Comparison of ENCODE assay signal across 8 cellular contexts in the genomic region with DNA sequence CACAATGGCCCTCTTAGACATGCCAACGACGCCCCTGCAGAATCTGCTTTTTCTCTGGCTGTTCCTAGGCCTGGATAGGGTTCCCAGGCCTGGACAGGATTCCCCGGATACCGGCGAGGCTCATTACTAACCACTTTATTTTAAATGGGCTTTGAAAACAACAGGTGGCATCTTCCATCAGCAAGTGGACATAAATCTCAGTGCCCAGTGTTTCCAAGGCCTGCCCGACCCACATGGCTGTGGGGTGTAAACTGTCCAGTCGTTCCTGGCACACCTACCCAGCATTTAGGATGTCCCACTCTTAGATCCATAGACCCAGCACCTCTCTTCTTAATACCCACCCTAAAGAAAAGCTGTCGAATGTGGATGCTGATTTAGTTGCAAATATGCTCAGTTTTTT. TPM values are rescaled to one million over a fixed set of nuclear protein-coding genes. Genes with fewer than 3 reads are reported as not detected.
DNase-seq lines count a peak whose midpoint lies in the region; ATAC-seq and TF ChIP-seq lines count a peak whose summit lies in the region.

No MANE protein-coding gene starts in this region.

- H3K9me3 Mint-ChIP-seq in activated CD4-positive, alpha-beta T cell treated with anti-CD3 and anti-CD28 coated beads, Interleukin-2, amount 10 ng/mL, durations not matched to agents 24 days and 14 days, result no peaks in the 10 kb centered on the region
- no peaks in the 10 kb centered on the region for H3K9me3 Mint-ChIP-seq in stimulated activated naive B cell treated with anti-CD40 and anti-IgM and Interleukin-4, amounts not matched to agents 10 μg/mL and 1 μg/mL and 100 μg/mL, for 72 hours

- H3K4me3 ChIP-seq in adrenal gland (peak overlapping the region in 2 of 4 donors; percentile 48 to 52), tibial nerve (peak overlapping the region; percentile 47 to 65 (median 61))

- peak overlapping the region in 3 of 5 donors; percentile 84 to 88 (median 87) for H3K27ac ChIP-seq in adrenal gland
- H3K27ac ChIP-seq in tibial nerve, result peak overlapping the region in 3 of 4 donors; percentile 84 to 85 (median 84)

- H3K4me1 Mint-ChIP-seq in activated CD4-positive, alpha-beta T cell treated with anti-CD3 and anti-CD28 coated beads, Interleukin-2, amount 10 ng/mL, durations not matched to agents 24 days and 14 days, result peaks cover 9% of the 10 kb centered on the region
- peaks cover 10% of the 10 kb centered on the region in 2 donors for H3K4me1 Mint-ChIP-seq in stimulated activated naive B cell treated with anti-CD40 and anti-IgM and Interleukin-4, amounts not matched to agents 10 μg/mL and 1 μg/mL and 100 μg/mL, for 72 hours

- H3K36me3 ChIP-seq in adrenal gland (replicated peaks in 1 of 2) (no peaks in the 10 kb centered on the region), tibial nerve (no peaks in the 10 kb centered on the region)

- TF ChIP-seq EP300 in tibial nerve (IDR thresholded peaks at IDR 0.05), result no peak

- peaks cover 16 to 44% of the 10 kb centered on the region in 2 donors for H3K4me1 ChIP-seq in adrenal gland (replicated peaks in 1 of 2)
- peaks cover 0 to 31% (median 3%) of the 10 kb centered on the region in 4 donors for H3K4me1 ChIP-seq in tibial nerve

- no peaks in the 10 kb centered on the region for H3K36me3 Mint-ChIP-seq in activated CD4-positive, alpha-beta T cell treated with anti-CD3 and anti-CD28 coated beads, Interleukin-2, amount 10 ng/mL, durations not matched to agents 24 days and 14 days (ENCODE audit: low read depth)
- H3K36me3 Mint-ChIP-seq in stimulated activated naive B cell treated with anti-CD40 and anti-IgM and Interleukin-4, amounts not matched to agents 10 μg/mL and 1 μg/mL and 100 μg/mL, for 72 hours, result peaks cover 4 to 5% of the 10 kb centered on the region in 2 donors

- H3K27me3 ChIP-seq in adrenal gland (no peaks in the 10 kb centered on the region), tibial nerve (no peaks in the 10 kb centered on the region)

- DNase-seq in activated CD4-positive, alpha-beta T cell treated with anti-CD3 and anti-CD28 coated beads, Interleukin-2, amount 10 ng/mL, durations not matched to agents 24 days and 14 days, result no peak
- no peak for DNase-seq in activated CD4-positive, alpha-beta T cell treated with anti-CD3 and anti-CD28 coated beads, Interleukin-2, amount 50 U/mL, for 4 hours
- DNase-seq in adrenal gland (no peak), left kidney (ENCODE audit: low read depth, low spot score) (peak; percentile 62), tibial nerve (ENCODE audit: low spot score in 2 of 2) (no peak), NCI-H82 (lab: John Stamatoyannopoulos, UW) (no peak)
- no peak for DNase-seq in stimulated activated naive B cell treated with anti-CD40 and anti-IgM and Interleukin-4, amounts not matched to agents 10 μg/mL and 1 μg/mL and 100 μg/mL, for 72 hours

- TF ChIP-seq POLR2A in adrenal gland (IDR thresholded peaks at IDR 0.05) (no peak), tibial nerve (IDR thresholded peaks at IDR 0.05) (no peak)

- H3K9me3 ChIP-seq in adrenal gland (replicated peaks in 1 of 3) (no peaks in the 10 kb centered on the region), tibial nerve (no peaks in the 10 kb centered on the region)

- no peak for ATAC-seq in stimulated activated naive B cell treated with anti-CD40 and anti-IgM and Interleukin-4, amounts not matched to agents 10 μg/mL and 1 μg/mL and 100 μg/mL, for 72 hours (replicated peaks)
- no peak for ATAC-seq in HG03442 (IDR thresholded peaks at IDR 0.05; ENCODE audit: unreplicated experiment)

- no peak overlapping the region for H3K27ac Mint-ChIP-seq in activated CD4-positive, alpha-beta T cell treated with anti-CD3 and anti-CD28 coated beads, Interleukin-2, amount 10 ng/mL, durations not matched to agents 24 days and 14 days
- no peak overlapping the region for H3K27ac Mint-ChIP-seq in stimulated activated naive B cell treated with anti-CD40 and anti-IgM and Interleukin-4, amounts not matched to agents 10 μg/mL and 1 μg/mL and 100 μg/mL, for 72 hours

- TF ChIP-seq CTCF in adrenal gland (IDR thresholded peaks at IDR 0.05) (no peak), tibial nerve (IDR thresholded peaks at IDR 0.05) (no peak)

- peaks cover 39% of the 10 kb centered on the region for H3K27me3 Mint-ChIP-seq in activated CD4-positive, alpha-beta T cell treated with anti-CD3 and anti-CD28 coated beads, Interleukin-2, amount 10 ng/mL, durations not matched to agents 24 days and 14 days
- peaks cover 37 to 39% of the 10 kb centered on the region in 2 donors for H3K27me3 Mint-ChIP-seq in stimulated activated naive B cell treated with anti-CD40 and anti-IgM and Interleukin-4, amounts not matched to agents 10 μg/mL and 1 μg/mL and 100 μg/mL, for 72 hours

- H3K4me3 Mint-ChIP-seq in activated CD4-positive, alpha-beta T cell treated with anti-CD3 and anti-CD28 coated beads, Interleukin-2, amount 10 ng/mL, durations not matched to agents 24 days and 14 days, result peak overlapping the region; percentile 83
- H3K4me3 Mint-ChIP-seq in stimulated activated naive B cell treated with anti-CD40 and anti-IgM and Interleukin-4, amounts not matched to agents 10 μg/mL and 1 μg/mL and 100 μg/mL, for 72 hours, result no peak overlapping the region

- intact Hi-C loops in activated CD4-positive, alpha-beta T cell treated with anti-CD3 and anti-CD28 coated beads, Interleukin-2, amount 10 ng/mL, durations not matched to agents 24 days and 14 days (cut with micrococcal nuclease), result no loop called here
- intact Hi-C loops in adrenal gland (cut with DNase I), result no loop called here

- 32 to 49% (median 33%) methylated on average over 8 of the region's 8 CpGs for WGBS in adrenal gland, 4 donors
- 59% methylated on average over 8 of the region's 8 CpGs for WGBS in tibial nerve, 2 donors

RNA-seq across cellular contexts. Expression of a gene that starts 0.9 kb away (rescaled TPM):
- 0.35 and 2.0 TPM in 2 replicates for total RNA-seq in activated CD4-positive, alpha-beta T cell treated with anti-CD3 and anti-CD28 coated beads, Interleukin-2, amount 10 ng/mL, durations not matched to agents 24 days and 14 days
- total RNA-seq in adrenal gland (10 to 100 TPM; 17.8 to 87.7 (median 28.7) TPM), tibial nerve (1 to 10 TPM; 5.7 to 7.4 (median 6.6) TPM)
- polyA plus RNA-seq in adrenal gland, result 10 to 100 TPM; 28.7 to 56.6 (median 29.4) TPM

RNA-seq across cellular contexts. Expression of a gene that starts 46.7 kb away (rescaled TPM):
- total RNA-seq in activated CD4-positive, alpha-beta T cell treated with anti-CD3 and anti-CD28 coated beads, Interleukin-2, amount 10 ng/mL, durations not matched to agents 24 days and 14 days, result 106 and 113 TPM in 2 replicates
- total RNA-seq in adrenal gland (100 to 1,000 TPM in 5 of 8 donors, 10 to 100 TPM in 3; 51.6 to 170 (median 132) TPM), tibial nerve (100 to 1,000 TPM in 2 of 4 donors, 10 to 100 TPM in 2; 70.2 to 127 (median 110) TPM)
- 100 to 1,000 TPM in 1 of 3 donors, 10 to 100 TPM in 2; 74.0 to 140 (median 98.5) TPM for polyA plus RNA-seq in adrenal gland

RNA-seq across cellular contexts. Expression of a gene that starts 56.7 kb away (rescaled TPM):
- 566 and 581 TPM in 2 replicates for total RNA-seq in activated CD4-positive, alpha-beta T cell treated with anti-CD3 and anti-CD28 coated beads, Interleukin-2, amount 10 ng/mL, durations not matched to agents 24 days and 14 days
- total RNA-seq in adrenal gland, result 100 to 1,000 TPM; 116 to 222 (median 151) TPM
- 100 to 1,000 TPM in 2 of 3 donors, 10 to 100 TPM in 1; 81.3 to 403 (median 126) TPM for polyA plus RNA-seq in adrenal gland
- total RNA-seq in tibial nerve, result 100 to 1,000 TPM; 102 to 152 (median 120) TPM

RNA-seq across cellular contexts. Expression of a gene that starts 57.1 kb away (rescaled TPM):
- total RNA-seq in activated CD4-positive, alpha-beta T cell treated with anti-CD3 and anti-CD28 coated beads, Interleukin-2, amount 10 ng/mL, durations not matched to agents 24 days and 14 days, result 28.9 and 30.4 TPM in 2 replicates
- total RNA-seq in adrenal gland, result 10 to 100 TPM; 11.4 to 41.1 (median 23.5) TPM
- polyA plus RNA-seq in adrenal gland, result 10 to 100 TPM; 13.7 to 26.5 (median 14.9) TPM
- 10 to 100 TPM in 3 of 4 donors, 1 to 10 TPM in 1; 9.8 to 29.1 (median 15.4) TPM for total RNA-seq in tibial nerve
